ENCODE assay signal across 2 cellular contexts in genomic region chr2:19329445-19329844, GRCh38.
TF ChIP-seq lines count a peak whose summit lies in the region.

No MANE protein-coding gene starts in this region.

TF ChIP-seq in HCT116, 20 proteins besides CTCF, POLR2A, EP300 and RAD21:
- TF ChIP-seq, protein P1, sequence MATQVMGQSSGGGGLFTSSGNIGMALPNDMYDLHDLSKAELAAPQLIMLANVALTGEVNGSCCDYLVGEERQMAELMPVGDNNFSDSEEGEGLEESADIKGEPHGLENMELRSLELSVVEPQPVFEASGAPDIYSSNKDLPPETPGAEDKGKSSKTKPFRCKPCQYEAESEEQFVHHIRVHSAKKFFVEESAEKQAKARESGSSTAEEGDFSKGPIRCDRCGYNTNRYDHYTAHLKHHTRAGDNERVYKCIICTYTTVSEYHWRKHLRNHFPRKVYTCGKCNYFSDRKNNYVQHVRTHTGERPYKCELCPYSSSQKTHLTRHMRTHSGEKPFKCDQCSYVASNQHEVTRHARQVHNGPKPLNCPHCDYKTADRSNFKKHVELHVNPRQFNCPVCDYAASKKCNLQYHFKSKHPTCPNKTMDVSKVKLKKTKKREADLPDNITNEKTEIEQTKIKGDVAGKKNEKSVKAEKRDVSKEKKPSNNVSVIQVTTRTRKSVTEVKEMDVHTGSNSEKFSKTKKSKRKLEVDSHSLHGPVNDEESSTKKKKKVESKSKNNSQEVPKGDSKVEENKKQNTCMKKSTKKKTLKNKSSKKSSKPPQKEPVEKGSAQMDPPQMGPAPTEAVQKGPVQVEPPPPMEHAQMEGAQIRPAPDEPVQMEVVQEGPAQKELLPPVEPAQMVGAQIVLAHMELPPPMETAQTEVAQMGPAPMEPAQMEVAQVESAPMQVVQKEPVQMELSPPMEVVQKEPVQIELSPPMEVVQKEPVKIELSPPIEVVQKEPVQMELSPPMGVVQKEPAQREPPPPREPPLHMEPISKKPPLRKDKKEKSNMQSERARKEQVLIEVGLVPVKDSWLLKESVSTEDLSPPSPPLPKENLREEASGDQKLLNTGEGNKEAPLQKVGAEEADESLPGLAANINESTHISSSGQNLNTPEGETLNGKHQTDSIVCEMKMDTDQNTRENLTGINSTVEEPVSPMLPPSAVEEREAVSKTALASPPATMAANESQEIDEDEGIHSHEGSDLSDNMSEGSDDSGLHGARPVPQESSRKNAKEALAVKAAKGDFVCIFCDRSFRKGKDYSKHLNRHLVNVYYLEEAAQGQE (IDR thresholded peaks at IDR 0.05; ENCODE audit: low read depth), result peak; percentile 59
- TF ChIP-seq EGR1 (IDR thresholded peaks at IDR 0.05; ENCODE audit: low read depth), result no peak
TF ChIP-seq in HCT116: peak in this region for 1.

TF ChIP-seq in GM12878, 131 proteins besides CTCF, POLR2A, EP300 and RAD21:
- TF ChIP-seq, protein P1 (IDR thresholded peaks at IDR 0.05; ENCODE audit: low read depth, low read length), result peak; percentile 73
- TF ChIP-seq SPI1 (IDR thresholded peaks at IDR 0.05; ENCODE audit: borderline replicate concordance, insufficient read depth, low read depth, low read length), result no peak
- TF ChIP-seq SIN3A (IDR thresholded peaks at IDR 0.05; ENCODE audit: low read depth, low read length), result no peak
